In genomic region chr19:43407416-43408005, GRCh38 we compare ENCODE assay signal across 2 cellular contexts.
TF ChIP-seq lines count a peak whose summit lies in the region.

No MANE protein-coding gene starts in this region.

TF ChIP-seq in GM23338, 12 proteins besides CTCF, POLR2A, EP300 and RAD21:
- no peak for TF ChIP-seq CREB1 (CRISPR knock-in tag; IDR thresholded peaks at IDR 0.05; ENCODE audit: low read depth)
- no peak for TF ChIP-seq ZNF331 (CRISPR knock-in tag; IDR thresholded peaks at IDR 0.05; ENCODE audit: low read depth)
- no peak for TF ChIP-seq EZH2phosphoT487 (IDR thresholded peaks at IDR 0.05; ENCODE audit: unreplicated experiment)
- TF ChIP-seq ZNF462 (CRISPR knock-in tag; IDR thresholded peaks at IDR 0.05) = no peak
- no peak for TF ChIP-seq JUNB (IDR thresholded peaks at IDR 0.05; ENCODE audit: unreplicated experiment)

TF ChIP-seq in H1, 55 proteins besides CTCF, POLR2A, EP300 and RAD21:
- no peak for TF ChIP-seq RNF2 (IDR thresholded peaks at IDR 0.05; ENCODE audit: borderline replicate concordance, low read depth, low read length, missing control alignments, poor library complexity, severe bottlenecking)
- no peak for TF ChIP-seq RFX5 (IDR thresholded peaks at IDR 0.05; ENCODE audit: borderline replicate concordance, low read depth, low read length)
- no peak for TF ChIP-seq BCL11A (IDR thresholded peaks at IDR 0.05; ENCODE audit: low read depth in 2 of 2, low read length in 2 of 2)
- no peak for TF ChIP-seq SP2 (IDR thresholded peaks at IDR 0.05; ENCODE audit: low read length)
- TF ChIP-seq CBX5 (IDR thresholded peaks at IDR 0.05; ENCODE audit: low read depth, low read length) = no peak
- TF ChIP-seq MAFK (IDR thresholded peaks at IDR 0.05; ENCODE audit: low read depth, low read length) = no peak
- TF ChIP-seq MAX (IDR thresholded peaks at IDR 0.05) = no peak; the same call in 1 of the 2 replicates
- TF ChIP-seq SP1 (IDR thresholded peaks at IDR 0.05; ENCODE audit: low read depth, low read length) = no peak
- no peak for TF ChIP-seq ATF3 (IDR thresholded peaks at IDR 0.05; ENCODE audit: insufficient read depth, low read depth, low read length)
- no peak for TF ChIP-seq TCF12 (IDR thresholded peaks at IDR 0.05; ENCODE audit: low read depth, low read length)
- TF ChIP-seq SIX5 (IDR thresholded peaks at IDR 0.05; ENCODE audit: low read depth, low read length) = no peak
- TF ChIP-seq POU5F1 (IDR thresholded peaks at IDR 0.05; ENCODE audit: low read depth, low read length) = no peak
- no peak for TF ChIP-seq ZNF274 (IDR thresholded peaks at IDR 0.05; ENCODE audit: borderline replicate concordance, extremely low read depth, low read length)
- TF ChIP-seq GTF2F1 (IDR thresholded peaks at IDR 0.05; ENCODE audit: borderline replicate concordance, low read depth, low read length) = no peak
- no peak for TF ChIP-seq FOSL1 (IDR thresholded peaks at IDR 0.05; ENCODE audit: insufficient read depth, low read depth, low read length)
- TF ChIP-seq KDM5A (IDR thresholded peaks at IDR 0.05; ENCODE audit: low read length) = no peak
